Comparison of ENCODE assay signal across 22 cellular contexts in the genomic region with DNA sequence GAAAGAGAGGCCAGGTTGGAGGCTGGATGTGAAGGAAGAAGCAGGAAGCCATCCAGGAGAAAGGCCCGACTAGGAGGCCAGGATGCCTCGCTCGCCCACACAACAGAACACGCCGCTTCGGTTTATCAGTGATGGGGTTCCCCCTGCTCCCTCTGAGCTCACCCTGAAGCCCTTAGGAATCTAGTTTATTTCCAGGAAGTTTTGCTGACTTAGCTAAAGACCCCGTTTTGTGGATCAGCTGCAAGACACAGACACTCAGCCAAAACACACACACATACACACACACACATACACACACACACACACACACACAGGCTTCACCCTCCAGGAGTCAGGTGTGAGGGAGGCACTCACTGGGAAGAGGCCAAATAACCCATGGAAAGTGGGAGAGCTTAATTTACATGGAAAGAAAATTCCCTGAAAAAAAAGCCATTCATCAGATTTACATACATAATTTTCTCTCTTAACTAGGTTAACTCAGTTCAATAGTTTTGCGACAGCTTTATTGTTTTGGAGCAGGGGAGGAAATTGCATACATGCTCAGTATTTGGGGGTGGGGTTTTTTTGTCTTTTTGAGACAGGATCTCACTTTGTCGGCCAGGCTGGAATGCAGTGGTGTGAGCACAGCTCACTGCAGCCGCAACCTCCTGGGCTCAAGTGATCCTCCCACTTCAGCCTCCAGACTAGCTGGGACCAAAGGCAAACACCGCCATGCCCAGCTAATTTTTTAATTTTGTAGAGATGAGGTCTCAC.
A peak's percentile ranks its signal among the peaks of the same experiment; 100 is the strongest.
DNase-seq lines count a peak whose midpoint lies in the region; ATAC-seq, FAIRE-seq and TF ChIP-seq lines count a peak whose summit lies in the region.
"Had no signal": no experiment of that assay in that cellular context is flagged by ENCODE, and none has a peak within 500 bp of the region (broad histone marks: within the 10 kb centered on the region; RNA-seq: fewer than 3 reads in every experiment).

No MANE protein-coding gene starts in this region.

- no peaks in the 10 kb centered on the region for H3K36me3 ChIP-seq in A673 (ENCODE audit: insufficient read depth, low read length, poor library complexity, severe bottlenecking)
- H3K36me3 ChIP-seq in IMR-90 (ENCODE audit: control insufficient read depth, insufficient read depth, low read length): no peaks in the 10 kb centered on the region
- no peaks in the 10 kb centered on the region for H3K36me3 ChIP-seq in H1 (ENCODE audit: control insufficient read depth in 2 of 4, insufficient read depth in 4 of 4, low read length in 3 of 4)
- H3K36me3 ChIP-seq in neural progenitor cell: no peaks in the 10 kb centered on the region
- H3K36me3 ChIP-seq: BLaER1 treated with 17β-estradiol and CSF1 and Interleukin-3, amounts not matched to agents 10 nM and 100 nM; SJSA1 had no signal

- no peak for TF ChIP-seq POLR2A in IMR-90 (IDR thresholded peaks at IDR 0.05; ENCODE audit: low read depth, low read length)
- no peak for TF ChIP-seq POLR2A in H1 (IDR thresholded peaks at IDR 0.05; ENCODE audit: control extremely low read depth in 1 of 2, low read depth in 2 of 2, low read length in 2 of 2)

- DNase-seq in A673 (ENCODE audit: low spot score) (peak; percentile 7), IMR-90 (no peak), H1 (ENCODE audit: low read depth in 1 of 2, low spot score in 2 of 2) (no peak), neural progenitor cell (ENCODE audit: low spot score) (peak; percentile 22), NCI-H2227 treated with DMSO at 0.1 percent for 48 hours (lab: John Stamatoyannopoulos, UW) (no peak), NCI-H774 (lab: John Stamatoyannopoulos, UW) (no peak), SKM-1 (lab: John Stamatoyannopoulos, UW; ENCODE audit: unreplicated experiment) (no peak), NCI-H2196 treated with DMSO at 0.1 percent for 48 hours (lab: John Stamatoyannopoulos, UW; ENCODE audit: unreplicated experiment) (no peak)
- DNase-seq: AML-193; CD4-positive, alpha-beta memory T cell; COR-L47; DMS53; KG1; MM.1S; NCI-H2029 treated with DMSO at 0.1 percent for 48 hours; NCI-H345; NCI-H510A treated with DMSO at 0.1 percent for 48 hours; PC-3; T-helper 1 cell had no signal

- H3K23me2 ChIP-seq in H1 (ENCODE audit: low read depth, low read length): no peaks in the 10 kb centered on the region

- H3K4me2 ChIP-seq in IMR-90 (ENCODE audit: low read depth, low read length): no peak overlapping the region
- no peak overlapping the region for H3K4me2 ChIP-seq in H1 (ENCODE audit: insufficient read depth in 1 of 2, low read depth in 2 of 2, low read length in 2 of 2)
- no peak overlapping the region for H3K4me2 ChIP-seq in neural progenitor cell
- H3K4me2 ChIP-seq: BLaER1 treated with 17β-estradiol and CSF1 and Interleukin-3, amounts not matched to agents 10 nM and 100 nM had no signal

- H2BK12ac ChIP-seq in H1 (ENCODE audit: low read depth, low read length): no peak overlapping the region

- no peak overlapping the region for H4K91ac ChIP-seq in IMR-90 (ENCODE audit: insufficient read depth, low read depth, low read length)
- H4K91ac ChIP-seq in H1 (replicated peaks; ENCODE audit: insufficient read length, low read length): no peak overlapping the region

- H3F3A ChIP-seq in neural progenitor cell (ENCODE audit: low read depth): peaks cover 6% of the 10 kb centered on the region

- 60% methylated on average over 4 of the region's 11 CpGs; no CpG with 5 or more reads in 1 of the 2 experiments for WGBS in IMR-90 (ENCODE audit: extremely low coverage in 2 of 2, insufficient read length in 1 of 2), 2 experiments
- 80% methylated on average over 10 of the region's 11 CpGs; no CpG with 5 or more reads in 1 of the 2 experiments for WGBS in H1 (ENCODE audit: extremely low coverage in 1 of 2, insufficient coverage in 1 of 2, insufficient read length in 1 of 2, insufficient replicate concordance in 2 of 2, low coverage in 1 of 2, low lambda C conversion rate in 2 of 2, missing lambda C conversion rate in 1 of 2), 2 experiments

- TF ChIP-seq CTCF in A673 (conservative IDR thresholded peaks at IDR 0.05; ENCODE audit: low read depth, low read length) (no peak), IMR-90 (conservative IDR thresholded peaks at IDR 0.05; ENCODE audit: low read depth, low read length) (no peak), H1 (IDR thresholded peaks at IDR 0.05; ENCODE audit: control extremely low read depth in 1 of 3, insufficient read depth in 1 of 3, low read depth in 1 of 3, low read length in 3 of 3) (no peak), neural progenitor cell (IDR thresholded peaks at IDR 0.05) (no peak)

- H4K5ac ChIP-seq in IMR-90 (ENCODE audit: low read depth, low read length): no peak overlapping the region
- H4K5ac ChIP-seq in H1 (ENCODE audit: insufficient read length, low read depth, low read length): no peak overlapping the region

- peaks cover 17% of the 10 kb centered on the region for H3K27me3 Mint-ChIP-seq in neural progenitor cell (ENCODE audit: insufficient read depth, low read depth)

- no peak overlapping the region for H2AK9ac ChIP-seq in IMR-90 (replicated peaks; ENCODE audit: low read depth, low read length, poor library complexity)

- H3K79me2 ChIP-seq in H1 (ENCODE audit: control insufficient read depth in 1 of 2, insufficient read depth in 2 of 2, low read length in 2 of 2) (no peaks in the 10 kb centered on the region), neural progenitor cell (ENCODE audit: low read depth) (no peaks in the 10 kb centered on the region)

- no peak overlapping the region for H2BK5ac ChIP-seq in IMR-90 (ENCODE audit: low read depth, low read length, poor library complexity, severe bottlenecking)
- H2BK5ac ChIP-seq in H1 (ENCODE audit: low read depth, low read length): no peak overlapping the region

- intact Hi-C loops in A673 (cut with micrococcal nuclease; ENCODE audit: unreplicated experiment) (no loop called here), IMR-90 (cut with micrococcal nuclease) (no loop called here)

- no peak overlapping the region for H3K4ac ChIP-seq in IMR-90 (ENCODE audit: low read depth, low read length)
- no peak overlapping the region for H3K4ac ChIP-seq in H1 (replicated peaks; ENCODE audit: insufficient read length, low read depth, low read length)

- CTCF ChIA-PET in A673 (lab: Charles Lee) (no interaction called here), IMR-90 (lab: Yijun Ruan, JAX) (no interaction called here), H1 (lab: Charles Lee; ENCODE audit: partially characterized antibody) (interaction anchor here (0.7 to 8.6 kb wide), 15 partner anchors 8 to 575 kb away, joined by 3 to 44 read pairs (median 3); no protein-coding TSS in a partner anchor)

- TF ChIP-seq EP300 in H1 (IDR thresholded peaks at IDR 0.05; ENCODE audit: borderline replicate concordance in 1 of 2, low read depth in 2 of 2, low read length in 2 of 2): no peak

- H3K18ac ChIP-seq in IMR-90 (ENCODE audit: low read depth, low read length): no peak overlapping the region
- H3K18ac ChIP-seq in H1 (ENCODE audit: extremely low read depth, low read length): no peak overlapping the region

- no peak overlapping the region for H3K4me3 ChIP-seq in A673 (ENCODE audit: low read depth, low read length, poor library complexity, severe bottlenecking)
- no peak overlapping the region for H3K4me3 ChIP-seq in IMR-90 (ENCODE audit: insufficient read depth, low read depth, low read length)
- no peak overlapping the region for H3K4me3 ChIP-seq in H1 (ENCODE audit: extremely low read depth in 1 of 4, insufficient read depth in 2 of 4, low read depth in 3 of 4, low read length in 4 of 4)
- no peak overlapping the region for H3K4me3 ChIP-seq in neural progenitor cell
- H3K4me3 ChIP-seq: BLaER1 treated with 17β-estradiol and CSF1 and Interleukin-3, amounts not matched to agents 10 nM and 100 nM; SJSA1 had no signal

- H3K27ac ChIP-seq in A673 (ENCODE audit: low read depth, low read length, poor library complexity, severe bottlenecking) (no peak overlapping the region), IMR-90 (ENCODE audit: insufficient read depth, low read length) (no peak overlapping the region), H1 (ENCODE audit: low read depth, low read length) (no peak overlapping the region), neural progenitor cell (no peak overlapping the region)
- H3K27ac ChIP-seq: BLaER1 treated with 17β-estradiol and CSF1 and Interleukin-3, amounts not matched to agents 10 nM and 100 nM; SJSA1 had no signal

- dilution Hi-C loops in IMR-90 (cut with HindIII; ENCODE audit: low sequenced_read_pairs, unreplicated experiment): no loop called here

- no peak overlapping the region for H4K8ac ChIP-seq in IMR-90 (ENCODE audit: low read depth in 2 of 2, low read length in 2 of 2)
- no peak overlapping the region for H4K8ac ChIP-seq in H1 (ENCODE audit: extremely low read depth, insufficient read depth, low read length)

- no peak overlapping the region for H3K4me3 Mint-ChIP-seq in neural progenitor cell
- H3K4me3 Mint-ChIP-seq: CD4-positive, alpha-beta memory T cell had no signal

- H2AFZ ChIP-seq in IMR-90 (replicated peaks; ENCODE audit: low read length, poor library complexity) (no peak overlapping the region), H1 (ENCODE audit: low read length) (no peak overlapping the region), neural progenitor cell (replicated peaks) (peak overlapping the region; percentile 95)

- ATAC-seq in IMR-90 (ENCODE audit: low read depth): no peak
- ATAC-seq: PC-3 had no signal

- TF ChIP-seq RAD21 in IMR-90 (IDR thresholded peaks at IDR 0.05; ENCODE audit: low read length) (no peak), H1 (IDR thresholded peaks at IDR 0.05 in 1 of 2, conservative IDR thresholded peaks at IDR 0.05 in 1 of 2; ENCODE audit: low read depth in 2 of 2, low read length in 2 of 2) (no peak)

- no peak overlapping the region for H3K56ac ChIP-seq in IMR-90 (ENCODE audit: extremely low read depth, insufficient read depth, low read length)
- no peak overlapping the region for H3K56ac ChIP-seq in H1 (replicated peaks; ENCODE audit: insufficient read length, low read depth, low read length)

- no peak overlapping the region for H2BK15ac ChIP-seq in IMR-90 (ENCODE audit: low read depth, low read length)
- H2BK15ac ChIP-seq in H1 (ENCODE audit: low read length): no peak overlapping the region

- POLR2A ChIA-PET in A673 (lab: Charles Lee; ENCODE audit: low non-redundant PET): no interaction called here
- POLR2A ChIA-PET in IMR-90 (lab: Charles Lee; ENCODE audit: unreplicated experiment): no interaction called here
- POLR2A ChIA-PET in H1 (lab: Charles Lee; ENCODE audit: partially characterized antibody): no interaction called here

- no peaks in the 10 kb centered on the region for H3K27me3 ChIP-seq in A673 (replicated peaks; ENCODE audit: insufficient read depth, low read depth, low read length, poor library complexity)
- peaks cover 37% of the 10 kb centered on the region for H3K27me3 ChIP-seq in IMR-90 (ENCODE audit: control insufficient read depth, insufficient read depth, low read length)
- H3K27me3 ChIP-seq in H1 (replicated peaks in 1 of 4; ENCODE audit: control insufficient read depth in 3 of 4, extremely low read depth in 1 of 4, insufficient read depth in 3 of 4, low read length in 3 of 4): peaks cover 0 to 4% (median 0%) of the 10 kb centered on the region in 4 experiments; a peak in 5 of 7 replicates
- no peaks in the 10 kb centered on the region for H3K27me3 ChIP-seq in neural progenitor cell
- H3K27me3 ChIP-seq: BLaER1 treated with 17β-estradiol and CSF1 and Interleukin-3, amounts not matched to agents 10 nM and 100 nM had no signal

- in situ Hi-C loops in IMR-90 (cut with MboI; ENCODE audit: low sequenced_read_pairs): no loop called here

- H3K4me1 Mint-ChIP-seq in neural progenitor cell: peaks cover 11% of the 10 kb centered on the region

- H2BK120ac ChIP-seq in IMR-90 (ENCODE audit: low read depth, low read length) (no peak overlapping the region), H1 (replicated peaks; ENCODE audit: low read depth, low read length) (no peak overlapping the region)

- H2AK5ac ChIP-seq in IMR-90 (ENCODE audit: low read depth, low read length) (no peak overlapping the region), H1 (ENCODE audit: low read depth, low read length) (no peak overlapping the region)

- no peaks in the 10 kb centered on the region for H3K9me1 ChIP-seq in IMR-90 (ENCODE audit: insufficient read depth, low read length)

- no peaks in the 10 kb centered on the region for H3K9me3 Mint-ChIP-seq in neural progenitor cell
- H3K9me3 Mint-ChIP-seq: CD4-positive, alpha-beta memory T cell had no signal

- H3K79me1 ChIP-seq in IMR-90 (ENCODE audit: low read depth in 1 of 2, low read length in 2 of 2): no peaks in the 10 kb centered on the region
- H3K79me1 ChIP-seq in H1 (ENCODE audit: low read depth, low read length): no peaks in the 10 kb centered on the region

- H3K14ac ChIP-seq in IMR-90 (replicated peaks; ENCODE audit: low read depth, low read length): no peak overlapping the region
- no peak overlapping the region for H3K14ac ChIP-seq in H1 (ENCODE audit: insufficient read length)

- BruUV-seq in A673 (replicated peaks; lab: Mats Ljungman, UMichigan) (no TSS peak), IMR-90 (replicated peaks; lab: Mats Ljungman, UMichigan) (no TSS peak)

- H2BK20ac ChIP-seq in IMR-90 (ENCODE audit: low read depth, low read length): no peak overlapping the region
- no peak overlapping the region for H2BK20ac ChIP-seq in H1 (ENCODE audit: low read length)

- H4K20me1 ChIP-seq in IMR-90 (ENCODE audit: insufficient read depth, low read length) (no peaks in the 10 kb centered on the region), H1 (replicated peaks in 1 of 2; ENCODE audit: control insufficient read depth in 1 of 2, insufficient read depth in 2 of 2, low read length in 2 of 2) (no peaks in the 10 kb centered on the region), neural progenitor cell (ENCODE audit: low read depth) (no peaks in the 10 kb centered on the region)
- H4K20me1 ChIP-seq: BLaER1 treated with 17β-estradiol and CSF1 and Interleukin-3, amounts not matched to agents 10 nM and 100 nM had no signal

- FAIRE-seq in H1 (lab: Jason Lieb, UNC): no peak
- FAIRE-seq: GM18507 had no signal

- peak overlapping the region; percentile 27 for H3K27ac Mint-ChIP-seq in neural progenitor cell
- H3K27ac Mint-ChIP-seq: CD4-positive, alpha-beta memory T cell had no signal

- H3K36me3 Mint-ChIP-seq in neural progenitor cell: no peaks in the 10 kb centered on the region
- H3K36me3 Mint-ChIP-seq: CD4-positive, alpha-beta memory T cell had no signal

- H3K9ac ChIP-seq in IMR-90 (ENCODE audit: low read depth, low read length) (no peak overlapping the region), H1 (replicated peaks in 1 of 4; ENCODE audit: extremely low read depth in 1 of 4, low read depth in 3 of 4, low read length in 3 of 4) (no peak overlapping the region), neural progenitor cell (no peak overlapping the region)
- H3K9ac ChIP-seq: BLaER1 treated with 17β-estradiol and CSF1 and Interleukin-3, amounts not matched to agents 10 nM and 100 nM had no signal

- H3K4me1 ChIP-seq in A673 (ENCODE audit: insufficient read depth, low read length, poor library complexity, severe bottlenecking) (no peaks in the 10 kb centered on the region), IMR-90 (ENCODE audit: control insufficient read depth, insufficient read depth, low read length) (no peaks in the 10 kb centered on the region), H1 (replicated peaks in 1 of 4; ENCODE audit: control insufficient read depth in 3 of 4, insufficient read depth in 4 of 4, low read length in 3 of 4) (no peaks in the 10 kb centered on the region; a peak in 1 of 7 replicates), neural progenitor cell (peaks cover 8% of the 10 kb centered on the region)
- H3K4me1 ChIP-seq: SJSA1 had no signal

- H3K9me3 ChIP-seq in A673 (ENCODE audit: low read depth, low read length, poor library complexity, severe bottlenecking) (no peaks in the 10 kb centered on the region), IMR-90 (ENCODE audit: control insufficient read depth, insufficient read depth, low read length) (no peaks in the 10 kb centered on the region), H1 (ENCODE audit: insufficient read depth in 2 of 2, low read depth in 1 of 2, low read length in 1 of 2) (no peaks in the 10 kb centered on the region), neural progenitor cell (ENCODE audit: low read depth) (no peaks in the 10 kb centered on the region)
- H3K9me3 ChIP-seq: BLaER1 treated with 17β-estradiol and CSF1 and Interleukin-3, amounts not matched to agents 10 nM and 100 nM; SJSA1 had no signal

- H3K23ac ChIP-seq in IMR-90 (ENCODE audit: low read depth, low read length) (no peak overlapping the region), H1 (ENCODE audit: insufficient read length) (no peak overlapping the region)

Comparison
In these comparisons a context has a peak if more than half of its experiments do, and no peak if none do; other contexts are left out.
1. DNase-seq: peak in A673 (single experiment) and neural progenitor cell (single experiment); none in IMR-90 (single experiment), H1 (0 of 2), NCI-H2227 treated with DMSO at 0.1 percent for 48 hours (single experiment), NCI-H774 (single experiment), SKM-1 (single experiment) and NCI-H2196 treated with DMSO at 0.1 percent for 48 hours (single experiment).